13 cellular contexts compared by ENCODE assay signal in genomic region chr7:1096156-1097119, GRCh38. TPM values are rescaled to one million over a fixed set of nuclear protein-coding genes. Genes with fewer than 3 reads are reported as not detected.
A peak's percentile ranks its signal among the peaks of the same experiment; 100 is the strongest.
DNase-seq lines count a peak whose midpoint lies in the region; ATAC-seq and TF ChIP-seq lines count a peak whose summit lies in the region.
"Had no signal": no experiment of that assay in that cellular context is flagged by ENCODE, and none has a peak within 500 bp of the region (broad histone marks: within the 10 kb centered on the region; RNA-seq: fewer than 3 reads in every experiment).

No MANE protein-coding gene starts in this region.

- POLR2A ChIA-PET in activated CD4-positive, alpha-beta T cell treated with anti-CD3 and anti-CD28 coated beads for 36 hours (lab: Charles Lee), result no interaction called here

- H3K27me3 Mint-ChIP-seq in progenitor cell of endocrine pancreas, result no peaks in the 10 kb centered on the region
- no peaks in the 10 kb centered on the region for H3K27me3 Mint-ChIP-seq in activated CD4-positive, alpha-beta T cell treated with anti-CD3 and anti-CD28 coated beads for 36 hours

- no peak overlapping the region for H3K4me3 ChIP-seq in BLaER1 treated with 17β-estradiol and CSF1 and Interleukin-3, amounts not matched to agents 10 nM and 100 nM

- peak overlapping the region in 3 of 11 experiments; percentile 14 to 27 (median 25); a peak in 7 of 22 replicates for H3K9ac ChIP-seq in BLaER1 treated with 17β-estradiol and CSF1 and Interleukin-3, amounts not matched to agents 10 nM and 100 nM

- peaks cover 7% of the 10 kb centered on the region for H3K9me3 Mint-ChIP-seq in progenitor cell of endocrine pancreas (ENCODE audit: low read depth)
- H3K9me3 Mint-ChIP-seq in activated CD4-positive, alpha-beta T cell treated with anti-CD3 and anti-CD28 coated beads for 36 hours (ENCODE audit: low read depth), result no peaks in the 10 kb centered on the region

- H4K20me1 ChIP-seq in BLaER1 treated with 17β-estradiol and CSF1 and Interleukin-3, amounts not matched to agents 10 nM and 100 nM, result peaks cover 0 to 89% (median 43%) of the 10 kb centered on the region in 11 experiments; a peak in 18 of 22 replicates

- peak; percentile 88 for ATAC-seq in SK-N-SH treated with all-trans-retinoic acid at 6 μM for 48 hours
- peak; percentile 26 for ATAC-seq in left ventricle myocardium superior
- ATAC-seq in activated CD4-positive, alpha-beta T cell treated with anti-CD3 and anti-CD28 coated beads for 36 hours, result no peak

- H3K4me2 ChIP-seq in BLaER1 treated with 17β-estradiol and CSF1 and Interleukin-3, amounts not matched to agents 10 nM and 100 nM, result peak overlapping the region in 9 of 11 experiments; percentile 22 to 97 (median 65); a peak in 16 of 22 replicates

- no peak for TF ChIP-seq CTCF in progenitor cell of endocrine pancreas (IDR thresholded peaks at IDR 0.05; ENCODE audit: unreplicated experiment)

- H3K9me3 ChIP-seq in BLaER1 treated with 17β-estradiol and CSF1 and Interleukin-3, amounts not matched to agents 10 nM and 100 nM (replicated peaks in 1 of 11), result no peaks in the 10 kb centered on the region

- no peak overlapping the region for H3K4me3 Mint-ChIP-seq in progenitor cell of endocrine pancreas (ENCODE audit: low read depth)
- H3K4me3 Mint-ChIP-seq in activated CD4-positive, alpha-beta T cell treated with anti-CD3 and anti-CD28 coated beads for 36 hours, result no peak overlapping the region

- H3K4me1 Mint-ChIP-seq in progenitor cell of endocrine pancreas (ENCODE audit: low read depth), result peaks cover 24% of the 10 kb centered on the region
- no peaks in the 10 kb centered on the region for H3K4me1 Mint-ChIP-seq in activated CD4-positive, alpha-beta T cell treated with anti-CD3 and anti-CD28 coated beads for 36 hours

- peak overlapping the region; percentile 33 for H3K27ac Mint-ChIP-seq in progenitor cell of endocrine pancreas
- no peak overlapping the region for H3K27ac Mint-ChIP-seq in activated CD4-positive, alpha-beta T cell treated with anti-CD3 and anti-CD28 coated beads for 36 hours

- intact Hi-C loops in left ventricle myocardium superior (cut with micrococcal nuclease), result no loop called here
- intact Hi-C loops in activated CD4-positive, alpha-beta T cell treated with anti-CD3 and anti-CD28 coated beads for 36 hours (cut with DNase I, micrococcal nuclease), result no loop called here

- CTCF ChIA-PET in activated CD4-positive, alpha-beta T cell treated with anti-CD3 and anti-CD28 coated beads for 36 hours (lab: Charles Lee), result interaction anchor here (0.6 kb wide), 1 partner anchor 92 kb away, joined by 3 read pairs; no protein-coding TSS in a partner anchor

- H3K36me3 Mint-ChIP-seq in progenitor cell of endocrine pancreas (ENCODE audit: insufficient read depth), result peaks cover 24% of the 10 kb centered on the region
- H3K36me3 Mint-ChIP-seq in activated CD4-positive, alpha-beta T cell treated with anti-CD3 and anti-CD28 coated beads for 36 hours (ENCODE audit: low read depth), result peaks cover 20% of the 10 kb centered on the region

- DNase-seq in left ventricle myocardium superior (peak; percentile 51), progenitor cell of endocrine pancreas (ENCODE audit: low spot score, unreplicated experiment) (no peak), NCI-H1694 treated with DMSO at 0.1 percent for 48 hours (lab: John Stamatoyannopoulos, UW) (no peak), SIG-M5 (lab: John Stamatoyannopoulos, UW) (no peak)
- DNase-seq in activated naive CD4-positive, alpha-beta T cell (lab: John Stamatoyannopoulos, UW), result no peak
- no peak for DNase-seq in activated CD4-positive, alpha-beta T cell treated with anti-CD3 and anti-CD28 coated beads for 36 hours
- DNase-seq: activated T-cell treated with anti-CD3 and anti-CD28 coated beads for 4 hours, GDM1, NCI-H510A, small intestine, WERI-Rb-1 had no signal

- peak overlapping the region in 1 of 11 experiments; percentile 16; a peak in 1 of 22 replicates for H3K27ac ChIP-seq in BLaER1 treated with 17β-estradiol and CSF1 and Interleukin-3, amounts not matched to agents 10 nM and 100 nM
- H3K27ac ChIP-seq: WERI-Rb-1 had no signal

- H3K4me1 ChIP-seq in BLaER1 treated with 17β-estradiol and CSF1 and Interleukin-3, amounts not matched to agents 10 nM and 100 nM, result peaks cover 20 to 89% (median 79%) of the 10 kb centered on the region in 10 experiments

- peaks cover 0 to 6% (median 0%) of the 10 kb centered on the region in 11 experiments; a peak in 1 of 22 replicates for H3K27me3 ChIP-seq in BLaER1 treated with 17β-estradiol and CSF1 and Interleukin-3, amounts not matched to agents 10 nM and 100 nM

- peaks cover 0 to 26% (median 13%) of the 10 kb centered on the region in 11 experiments; a peak in 15 of 22 replicates for H3K36me3 ChIP-seq in BLaER1 treated with 17β-estradiol and CSF1 and Interleukin-3, amounts not matched to agents 10 nM and 100 nM

TF ChIP-seq in SK-N-SH treated with all-trans-retinoic acid at 6 μM for 48 hours, 23 proteins besides CTCF, POLR2A, EP300 and RAD21:
- TF ChIP-seq ESRRG (CRISPR knock-in tag; IDR thresholded peaks at IDR 0.05), result no peak
- TF ChIP-seq RARB (CRISPR knock-in tag; IDR thresholded peaks at IDR 0.05), result no peak
- no peak for TF ChIP-seq ARNTL (CRISPR knock-in tag; IDR thresholded peaks at IDR 0.05; ENCODE audit: borderline replicate concordance, low read depth)
- no peak for TF ChIP-seq BACH2 (CRISPR knock-in tag; IDR thresholded peaks at IDR 0.05; ENCODE audit: borderline replicate concordance)
- TF ChIP-seq, protein P1, sequence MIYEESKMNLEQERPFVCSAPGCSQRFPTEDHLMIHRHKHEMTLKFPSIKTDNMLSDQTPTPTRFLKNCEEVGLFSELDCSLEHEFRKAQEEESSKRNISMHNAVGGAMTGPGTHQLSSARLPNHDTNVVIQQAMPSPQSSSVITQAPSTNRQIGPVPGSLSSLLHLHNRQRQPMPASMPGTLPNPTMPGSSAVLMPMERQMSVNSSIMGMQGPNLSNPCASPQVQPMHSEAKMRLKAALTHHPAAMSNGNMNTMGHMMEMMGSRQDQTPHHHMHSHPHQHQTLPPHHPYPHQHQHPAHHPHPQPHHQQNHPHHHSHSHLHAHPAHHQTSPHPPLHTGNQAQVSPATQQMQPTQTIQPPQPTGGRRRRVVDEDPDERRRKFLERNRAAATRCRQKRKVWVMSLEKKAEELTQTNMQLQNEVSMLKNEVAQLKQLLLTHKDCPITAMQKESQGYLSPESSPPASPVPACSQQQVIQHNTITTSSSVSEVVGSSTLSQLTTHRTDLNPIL (CRISPR knock-in tag; IDR thresholded peaks at IDR 0.05; ENCODE audit: low read depth), result no peak

RNA-seq across cellular contexts. Expression of gene GPER1, which starts 8.5 kb away (rescaled TPM):
- total RNA-seq in left ventricle myocardium superior, result 2.8 TPM
- total RNA-seq in progenitor cell of endocrine pancreas, result 0.50 and 0.64 TPM in 2 replicates
- not detected for total RNA-seq in activated CD4-positive, alpha-beta T cell treated with anti-CD3 and anti-CD28 coated beads for 36 hours

RNA-seq across cellular contexts. Expression of gene GPR146, which starts 52.1 kb away (rescaled TPM):
- 41.5 TPM for total RNA-seq in left ventricle myocardium superior
- 1.6 and 1.9 TPM in 2 replicates for total RNA-seq in progenitor cell of endocrine pancreas
- 1 to 10 TPM; 4.7 to 5.6 TPM for total RNA-seq in activated CD4-positive, alpha-beta T cell treated with anti-CD3 and anti-CD28 coated beads for 36 hours
